ENCODE assay signal across 17 cellular contexts in the genomic region with DNA sequence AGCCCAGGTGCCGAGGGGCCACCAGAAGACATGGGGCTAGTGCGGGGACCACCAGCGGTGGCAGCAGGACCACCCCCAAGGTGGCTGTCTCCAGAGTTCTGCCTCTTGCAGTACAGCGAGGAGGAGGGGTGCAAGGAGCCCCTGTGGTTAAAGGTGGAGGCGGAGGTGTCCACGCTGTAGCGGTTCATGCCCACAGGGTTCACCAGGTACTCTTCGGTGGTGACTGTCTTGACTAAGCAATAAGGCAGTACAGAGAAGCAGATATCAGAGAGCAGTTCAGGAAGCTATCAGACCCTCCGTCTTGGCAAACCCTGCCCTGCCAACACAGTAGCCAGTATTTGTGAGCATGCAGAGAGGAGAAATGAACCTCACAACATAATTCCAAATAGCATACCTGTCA.
"Had no signal": no experiment of that assay in that cellular context is flagged by ENCODE, and none has a peak within 500 bp of the region (broad histone marks: within the 10 kb centered on the region; RNA-seq: fewer than 3 reads in every experiment).

No MANE protein-coding gene starts in this region.

- H3K27ac Mint-ChIP-seq: memory B cell; stimulated activated naive B cell treated with anti-CD40 and anti-IgM and Interleukin-4, amounts not matched to agents 10 μg/mL and 1 μg/mL and 100 μg/mL, for 72 hours had no signal

- H3K9me3 Mint-ChIP-seq: activated naive CD4-positive, alpha-beta T cell treated with anti-CD3 and anti-CD28 coated beads, Interleukin-2, amount 50 U/mL, for 72 hours had no signal

- H3K4me3 ChIP-seq: esophagus squamous epithelium, sigmoid colon, thyroid gland had no signal

- H3K27me3 ChIP-seq: brain microvascular endothelial cell, thyroid gland had no signal

- H3K4me3 Mint-ChIP-seq: memory B cell; stimulated activated naive B cell treated with anti-CD40 and anti-IgM and Interleukin-4, amounts not matched to agents 10 μg/mL and 1 μg/mL and 100 μg/mL, for 72 hours had no signal

- H3K4me1 ChIP-seq: esophagus squamous epithelium, parathyroid adenoma, sigmoid colon, thyroid gland had no signal

- DNase-seq: activated T-cell treated with anti-CD3 and anti-CD28 coated beads, Interleukin-2, amount 50 U/mL, for 1 hour; anterior cingulate cortex; brain microvascular endothelial cell; cortex of kidney; effector CD4-positive, alpha-beta T cell; esophagus squamous epithelium; SHP77; sigmoid colon; SK-N-SH; stimulated activated CD4-positive, alpha-beta T cell treated with anti-CD3 and anti-CD28 coated beads, Interleukin-4, amount 100 ng/mL, for 4 hours; stimulated activated naive B cell treated with anti-CD40 and anti-IgM and Interleukin-4, amounts not matched to agents 10 μg/mL and 1 μg/mL and 100 μg/mL, for 72 hours; T-helper 9 cell; thyroid gland had no signal

- H3K27me3 Mint-ChIP-seq: memory B cell; stimulated activated naive B cell treated with anti-CD40 and anti-IgM and Interleukin-4, amounts not matched to agents 10 μg/mL and 1 μg/mL and 100 μg/mL, for 72 hours had no signal

- ATAC-seq: activated naive CD4-positive, alpha-beta T cell treated with anti-CD3 and anti-CD28 coated beads, Interleukin-2, amount 50 U/mL, for 72 hours; stimulated activated naive B cell treated with anti-CD40 and anti-IgM and Interleukin-4, amounts not matched to agents 10 μg/mL and 1 μg/mL and 100 μg/mL, for 72 hours had no signal

- H3K27ac ChIP-seq: brain microvascular endothelial cell, esophagus squamous epithelium, neutrophil, parathyroid adenoma, sigmoid colon, thyroid gland had no signal

- H3K36me3 ChIP-seq: brain microvascular endothelial cell, esophagus squamous epithelium, sigmoid colon, thyroid gland had no signal

- H3K9me3 ChIP-seq: esophagus squamous epithelium, neutrophil, sigmoid colon, SK-N-SH, thyroid gland had no signal
